Comparison of ENCODE assay signal across 1 cellular context in genomic region chr19:21020298-21021227, GRCh38.
TF ChIP-seq lines count a peak whose summit lies in the region.

ZNF430 (plus strand) TSS chr19:21020657; CDS start chr19:21020801, 144 bp downstream.

TF ChIP-seq in HepG2, 621 proteins besides CTCF, POLR2A, EP300 and RAD21 (continued from another document and continues in another):
- TF ChIP-seq ZNF646 (CRISPR knock-in tag; IDR thresholded peaks at IDR 0.05) (no peak), ZNF430 (CRISPR knock-in tag; IDR thresholded peaks at IDR 0.05) (no peak), PRDM15 (CRISPR knock-in tag; IDR thresholded peaks at IDR 0.05) (no peak), ZNF180 (CRISPR knock-in tag; IDR thresholded peaks at IDR 0.05; ENCODE audit: borderline replicate concordance, low read depth) (no peak), ZNF709 (CRISPR knock-in tag; IDR thresholded peaks at IDR 0.05) (no peak), ZNF790 (CRISPR knock-in tag; IDR thresholded peaks at IDR 0.05; ENCODE audit: borderline replicate concordance) (no peak), ZNF564 (CRISPR knock-in tag; IDR thresholded peaks at IDR 0.05) (no peak), HOXA9 (CRISPR knock-in tag; IDR thresholded peaks at IDR 0.05; ENCODE audit: borderline replicate concordance) (no peak), NFE2 (CRISPR knock-in tag; IDR thresholded peaks at IDR 0.05) (no peak), MTF1 (CRISPR knock-in tag; IDR thresholded peaks at IDR 0.05) (no peak), HMGXB3 (CRISPR knock-in tag; IDR thresholded peaks at IDR 0.05; ENCODE audit: borderline replicate concordance) (no peak), E2F2 (CRISPR knock-in tag; IDR thresholded peaks at IDR 0.05; ENCODE audit: borderline replicate concordance) (no peak; the same call in 1 of the 2 replicates), ZNF558 (CRISPR knock-in tag; IDR thresholded peaks at IDR 0.05; ENCODE audit: borderline replicate concordance) (no peak), MYPOP (CRISPR knock-in tag; IDR thresholded peaks at IDR 0.05) (0 out of 2 replicates have a peak, but pooled peaks have one; percentile 54), CSRNP2 (CRISPR knock-in tag; conservative IDR thresholded peaks at IDR 0.05; ENCODE audit: low read depth) (no peak), CENPT (CRISPR knock-in tag; IDR thresholded peaks at IDR 0.05; ENCODE audit: low read depth) (no peak), NCOR1 (IDR thresholded peaks at IDR 0.05; ENCODE audit: borderline replicate concordance, low read length) (no peak), MTERF4 (CRISPR knock-in tag; IDR thresholded peaks at IDR 0.05) (no peak), MIER3 (CRISPR knock-in tag; IDR thresholded peaks at IDR 0.05; ENCODE audit: borderline replicate concordance) (no peak), MAX (IDR thresholded peaks at IDR 0.05) (no peak; the same call in 1 of the 2 replicates), HMGXB4 (CRISPR knock-in tag; IDR thresholded peaks at IDR 0.05; ENCODE audit: borderline replicate concordance in 1 of 2, low read depth in 1 of 2) (no peak; a peak in 1 of 4 replicates), ZNF563 (CRISPR knock-in tag; IDR thresholded peaks at IDR 0.05) (no peak), TEAD2 (CRISPR knock-in tag; IDR thresholded peaks at IDR 0.05) (no peak), ZNF768 (CRISPR knock-in tag; IDR thresholded peaks at IDR 0.05) (peak; percentile 89), CCAR2 (optimal IDR thresholded peaks at IDR 0.05; ENCODE audit: low read depth, low read length) (no peak), ZNF550 (CRISPR knock-in tag; IDR thresholded peaks at IDR 0.05; ENCODE audit: borderline replicate concordance) (no peak), ZNF776 (CRISPR knock-in tag; IDR thresholded peaks at IDR 0.05) (peak; percentile 57), ARNT (IDR thresholded peaks at IDR 0.05) (no peak), IKZF5 (CRISPR knock-in tag; IDR thresholded peaks at IDR 0.05) (no peak; the same call in 1 of the 2 replicates), ZFY (CRISPR knock-in tag; IDR thresholded peaks at IDR 0.05) (peak; percentile 91)
